14 cellular contexts compared by ENCODE assay signal in the genomic region with DNA sequence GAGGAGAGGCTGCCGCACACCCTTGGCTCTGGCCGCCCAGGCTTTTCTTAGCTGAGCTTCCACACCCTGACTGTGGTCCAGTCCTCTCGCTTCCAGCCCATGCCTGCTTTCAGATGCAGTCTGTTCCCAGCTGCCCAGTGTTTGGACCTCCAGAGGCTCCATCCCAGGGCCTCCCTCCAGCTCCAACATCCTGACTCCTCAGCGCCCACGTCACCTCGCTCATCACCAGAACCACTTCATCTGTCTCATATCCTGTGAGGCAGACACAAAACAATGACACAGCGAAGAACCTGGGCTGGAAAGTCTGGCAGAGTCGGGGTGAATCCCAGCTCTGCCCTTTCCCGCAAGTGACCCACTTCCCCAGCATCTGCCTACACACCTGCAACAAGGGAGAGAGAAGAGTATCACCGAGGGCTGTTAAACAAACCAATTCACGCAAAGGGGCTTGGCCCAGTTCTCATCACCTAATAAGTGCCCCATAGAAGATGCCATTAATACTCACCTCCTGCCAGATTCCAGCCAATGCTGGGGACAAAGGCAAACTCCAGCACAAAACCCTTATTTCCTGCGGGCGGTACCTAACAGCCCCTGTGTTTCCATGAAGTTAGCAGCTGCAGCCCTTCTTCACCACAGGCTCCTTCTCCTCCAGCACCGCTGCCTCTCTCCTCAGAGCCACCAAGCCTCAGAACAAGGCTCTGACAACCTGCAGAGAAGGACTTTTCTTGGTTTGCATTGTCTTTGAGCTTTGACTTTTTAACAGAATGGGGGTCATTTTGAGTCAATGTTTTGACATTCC.
DNase-seq lines count a peak whose midpoint lies in the region; ATAC-seq, FAIRE-seq and TF ChIP-seq lines count a peak whose summit lies in the region.
"Had no signal": no experiment of that assay in that cellular context is flagged by ENCODE, and none has a peak within 500 bp of the region (broad histone marks: within the 10 kb centered on the region; RNA-seq: fewer than 3 reads in every experiment).

No MANE protein-coding gene starts in this region.

- H3K27ac Mint-ChIP-seq in chondrocyte (ENCODE audit: unreplicated experiment): peak overlapping the region; percentile 78
- H3K27ac Mint-ChIP-seq in activated T-helper 1 cell treated with anti-CD3 and anti-CD28 coated beads, Interleukin-12 subunit alpha, Interleukin-12 subunit beta, Interleukin-2, Interleukin-4 antibody, amounts not matched to agents 30 ng/mL and 10 ng/mL and 1 ng/mL, durations not matched to agents 14 hours and 24 hours and 36 hours: no peak overlapping the region
- H3K27ac Mint-ChIP-seq: IgD-negative memory B cell had no signal

- H3K27me3 Mint-ChIP-seq in chondrocyte (ENCODE audit: low read depth): peaks cover 4% of the 10 kb centered on the region
- H3K27me3 Mint-ChIP-seq in activated T-helper 1 cell treated with anti-CD3 and anti-CD28 coated beads, Interleukin-12 subunit alpha, Interleukin-12 subunit beta, Interleukin-2, Interleukin-4 antibody, amounts not matched to agents 30 ng/mL and 10 ng/mL and 1 ng/mL, durations not matched to agents 14 hours and 24 hours and 36 hours (ENCODE audit: insufficient read depth): peaks cover 5% of the 10 kb centered on the region
- H3K27me3 Mint-ChIP-seq: IgD-negative memory B cell had no signal

- no peak overlapping the region for H3K4me3 Mint-ChIP-seq in chondrocyte (ENCODE audit: unreplicated experiment)
- H3K4me3 Mint-ChIP-seq in activated T-helper 1 cell treated with anti-CD3 and anti-CD28 coated beads, Interleukin-12 subunit alpha, Interleukin-12 subunit beta, Interleukin-2, Interleukin-4 antibody, amounts not matched to agents 30 ng/mL and 10 ng/mL and 1 ng/mL, durations not matched to agents 14 hours and 24 hours and 36 hours: no peak overlapping the region
- H3K4me3 Mint-ChIP-seq: IgD-negative memory B cell had no signal

- H3K9me3 Mint-ChIP-seq in chondrocyte (ENCODE audit: low read depth): no peaks in the 10 kb centered on the region
- H3K9me3 Mint-ChIP-seq in activated T-helper 1 cell treated with anti-CD3 and anti-CD28 coated beads, Interleukin-12 subunit alpha, Interleukin-12 subunit beta, Interleukin-2, Interleukin-4 antibody, amounts not matched to agents 30 ng/mL and 10 ng/mL and 1 ng/mL, durations not matched to agents 14 hours and 24 hours and 36 hours: no peaks in the 10 kb centered on the region

- intact Hi-C loops in activated T-helper 1 cell treated with anti-CD3 and anti-CD28 coated beads, Interleukin-12 subunit alpha, Interleukin-12 subunit beta, Interleukin-2, Interleukin-4 antibody, amounts not matched to agents 30 ng/mL and 10 ng/mL and 1 ng/mL, durations not matched to agents 14 hours and 24 hours and 36 hours (cut with micrococcal nuclease): no loop called here

- TF ChIP-seq CTCF in chondrocyte (IDR thresholded peaks at IDR 0.05): no peak

- in situ Hi-C loops in Caki2 (cut with HindIII; ENCODE audit: low pct_unique_long_range_greater_than_20kb, low sequenced_read_pairs): no loop called here

- peak; percentile 52 for FAIRE-seq in HTR-8/SVneo (lab: Jason Lieb, UNC)

- ATAC-seq in GM21528 (IDR thresholded peaks at IDR 0.05; ENCODE audit: low FRiP score, unreplicated experiment): no peak

- peaks cover 26% of the 10 kb centered on the region for H3K4me1 Mint-ChIP-seq in chondrocyte (ENCODE audit: low read depth)
- H3K4me1 Mint-ChIP-seq in activated T-helper 1 cell treated with anti-CD3 and anti-CD28 coated beads, Interleukin-12 subunit alpha, Interleukin-12 subunit beta, Interleukin-2, Interleukin-4 antibody, amounts not matched to agents 30 ng/mL and 10 ng/mL and 1 ng/mL, durations not matched to agents 14 hours and 24 hours and 36 hours (ENCODE audit: low read depth): peaks cover 5% of the 10 kb centered on the region

- DNase-seq in Caki2 (ENCODE audit: low read depth) (peak; percentile 59), HTR-8/SVneo (ENCODE audit: insufficient read length, low spot score) (peak; percentile 32), chondrocyte (ENCODE audit: low spot score) (no peak), renal cortical epithelial cell (ENCODE audit: low read depth) (peak; percentile 61), HPDE6-E6E7 (ENCODE audit: extremely low spot score) (no peak), NCI-H524 (lab: John Stamatoyannopoulos, UW) (no peak)
- no peak for DNase-seq in activated T-helper 1 cell treated with anti-CD3 and anti-CD28 coated beads, Interleukin-12 subunit alpha, Interleukin-12 subunit beta, Interleukin-2, Interleukin-4 antibody, amounts not matched to agents 30 ng/mL and 10 ng/mL and 1 ng/mL, durations not matched to agents 14 hours and 24 hours and 36 hours (ENCODE audit: low spot score)
- DNase-seq: activated CD4-positive, alpha-beta T cell treated with anti-CD3 and anti-CD28 coated beads for 4 hours; activated gamma-delta T cell treated with Interleukin-2 at 50 U/mL for 16 hours; cortex of kidney; NCI-H748 treated with DMSO at 0.1 percent for 48 hours; OCI-M1 had no signal

- H3K36me3 Mint-ChIP-seq in chondrocyte (ENCODE audit: low read depth): no peaks in the 10 kb centered on the region
- H3K36me3 Mint-ChIP-seq in activated T-helper 1 cell treated with anti-CD3 and anti-CD28 coated beads, Interleukin-12 subunit alpha, Interleukin-12 subunit beta, Interleukin-2, Interleukin-4 antibody, amounts not matched to agents 30 ng/mL and 10 ng/mL and 1 ng/mL, durations not matched to agents 14 hours and 24 hours and 36 hours (ENCODE audit: low read depth): no peaks in the 10 kb centered on the region
- H3K36me3 Mint-ChIP-seq: IgD-negative memory B cell had no signal

Comparison
In these comparisons a context has a peak if more than half of its experiments do, and no peak if none do; other contexts are left out.
1. DNase-seq: peak in Caki2 (single experiment), HTR-8/SVneo (single experiment) and renal cortical epithelial cell (single experiment); none in chondrocyte (single experiment), activated T-helper 1 cell treated with anti-CD3 and anti-CD28 coated beads, Interleukin-12 subunit alpha, Interleukin-12 subunit beta, Interleukin-2, Interleukin-4 antibody, amounts not matched to agents 30 ng/mL and 10 ng/mL and 1 ng/mL, durations not matched to agents 14 hours and 24 hours and 36 hours (single experiment), HPDE6-E6E7 (single experiment) and NCI-H524 (0 of 2).